Comparison of ENCODE assay signal across 21 cellular contexts in the genomic region with DNA sequence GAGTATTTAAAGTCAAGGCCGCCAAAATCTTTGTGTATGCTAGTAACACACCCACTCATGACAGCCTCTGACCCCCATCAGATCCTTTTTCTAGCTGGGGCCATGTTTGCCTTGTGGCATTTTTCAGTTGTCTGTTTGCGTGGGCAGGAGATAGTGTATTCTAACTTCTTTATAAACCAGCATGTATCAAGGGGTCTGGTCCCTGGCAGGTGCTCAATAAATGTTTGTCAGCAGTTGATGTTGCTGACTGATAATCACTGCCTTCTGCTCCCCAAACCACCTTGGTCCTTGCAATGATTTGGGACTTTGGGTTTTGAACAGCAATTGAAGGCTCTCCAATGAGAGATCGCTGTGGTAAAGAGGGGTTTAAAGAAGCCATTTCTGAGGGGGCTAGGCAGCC. TPM values are rescaled to one million over a fixed set of nuclear protein-coding genes. Genes with fewer than 3 reads are reported as not detected.
"Had no signal": no experiment of that assay in that cellular context is flagged by ENCODE, and none has a peak within 500 bp of the region (broad histone marks: within the 10 kb centered on the region; RNA-seq: fewer than 3 reads in every experiment).

No MANE protein-coding gene starts in this region.

- H3K27me3 ChIP-seq: colonic mucosa, foreskin keratinocyte, neutrophil, right atrium auricular region, sigmoid colon, suprapubic skin, thyroid gland, upper lobe of left lung, uterus had no signal

- DNase-seq: colonic mucosa; dermis blood vessel endothelial cell; endodermal cell; erythroblast; foreskin keratinocyte; head of caudate nucleus; hippocampal formation; left colon; mammary epithelial cell; naive B cell; posterior cingulate gyrus; sigmoid colon; stimulated activated CD4-positive, alpha-beta T cell treated with anti-CD3 and anti-CD28 coated beads, Interleukin-12 subunit alpha, Interleukin-12 subunit beta, amount 100 ng/mL, for 4 hours; stimulated activated naive CD8-positive, alpha-beta T cell treated with anti-CD3 and anti-CD28 coated beads, Interleukin-15, Interleukin-2, amounts not matched to agents 100 U/mL and 50 U/mL, for 24 hours; thyroid gland; upper lobe of left lung; uterus had no signal

- H3K9me3 ChIP-seq: colonic mucosa, neutrophil, right atrium auricular region, sigmoid colon, suprapubic skin, thyroid gland, upper lobe of left lung, uterus had no signal

- H3K36me3 ChIP-seq: colonic mucosa, neutrophil, right atrium auricular region, sigmoid colon, suprapubic skin, thyroid gland, upper lobe of left lung, uterus had no signal

- H3K4me3 Mint-ChIP-seq: endodermal cell, naive B cell had no signal

- H3K36me3 Mint-ChIP-seq: naive B cell had no signal

- ATAC-seq: foreskin keratinocyte; left colon; stimulated activated naive CD8-positive, alpha-beta T cell treated with anti-CD3 and anti-CD28 coated beads, Interleukin-15, Interleukin-2, amounts not matched to agents 100 U/mL and 50 U/mL, for 24 hours had no signal

- H3K27ac Mint-ChIP-seq: endodermal cell, naive B cell had no signal

- H3K4me3 ChIP-seq: colonic mucosa, right atrium auricular region, sigmoid colon, skin epidermis, suprapubic skin, thyroid gland, upper lobe of left lung, uterus had no signal

- H3K9me3 Mint-ChIP-seq: endodermal cell, naive B cell had no signal

- H3K27ac ChIP-seq: colonic mucosa, foreskin keratinocyte, neutrophil, sigmoid colon, skin epidermis, suprapubic skin, thyroid gland, upper lobe of left lung, uterus had no signal

- H3K4me1 Mint-ChIP-seq: naive B cell had no signal

- H3K27me3 Mint-ChIP-seq: naive B cell had no signal

- H3K4me1 ChIP-seq: colonic mucosa, foreskin keratinocyte had no signal

RNA-seq across cellular contexts. Expression of a gene that starts 19.2 kb away (rescaled TPM):
- total RNA-seq: foreskin keratinocyte had no signal
- polyA plus RNA-seq: foreskin keratinocyte had no signal
